In the genomic region with DNA sequence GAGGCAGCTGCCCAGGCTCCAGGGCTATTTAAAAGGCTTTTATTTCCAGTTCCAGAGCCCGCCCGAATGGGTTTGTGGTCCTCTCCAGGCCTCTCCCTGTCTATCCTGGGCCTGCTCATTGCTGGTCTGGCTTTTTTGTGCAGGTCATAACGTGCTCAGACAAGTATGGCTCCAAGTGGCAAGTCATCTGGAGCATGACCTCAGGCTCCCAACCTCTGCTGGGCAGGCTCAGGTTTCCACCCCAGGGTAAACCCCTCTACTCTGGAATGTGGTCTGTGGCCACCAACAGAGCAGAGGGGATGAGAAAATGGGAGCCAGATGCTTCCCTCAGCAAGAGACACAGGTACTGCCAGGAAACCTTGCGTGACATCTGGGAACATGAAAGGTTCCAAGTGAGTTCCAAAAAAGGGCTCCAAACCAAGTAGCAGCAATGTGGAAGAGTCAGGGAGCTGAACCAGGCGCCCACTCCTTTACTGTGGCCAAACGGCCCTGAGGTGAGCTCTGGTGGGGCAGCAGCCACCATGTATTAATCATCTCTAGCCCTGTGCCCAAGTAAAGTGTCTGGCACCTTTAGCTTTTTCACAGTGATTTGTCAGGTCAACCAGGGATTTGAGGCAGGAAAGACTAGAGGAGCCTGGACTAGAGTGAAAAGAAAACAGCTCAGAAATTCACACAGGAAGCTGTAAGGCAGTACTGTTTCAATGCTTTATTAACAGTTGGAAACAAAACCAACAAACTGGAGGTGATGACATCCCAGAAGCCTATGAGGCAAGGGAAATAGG, we compare ENCODE assay signal across 8 cellular contexts. TPM values are rescaled to one million over a fixed set of nuclear protein-coding genes. Genes with fewer than 3 reads are reported as not detected.
DNase-seq lines count a peak whose midpoint lies in the region; ATAC-seq and TF ChIP-seq lines count a peak whose summit lies in the region.

No MANE protein-coding gene starts in this region.

- peaks cover 87% of the 10 kb centered on the region for H3K4me1 Mint-ChIP-seq in neural crest cell

- peaks cover 39% of the 10 kb centered on the region for H3K36me3 Mint-ChIP-seq in neural crest cell (ENCODE audit: low read depth)

- H3K4me3 Mint-ChIP-seq in neural crest cell = peak overlapping the region; percentile 87

- peak overlapping the region; percentile 90 for H3K27ac Mint-ChIP-seq in neural crest cell (ENCODE audit: unreplicated experiment)

- CTCF ChIA-PET in BJ (lab: Yijun Ruan, JAX) = interaction anchor here (0.9 to 11.0 kb wide), 12 partner anchors 8 to 96 kb away, joined by 3 to 170 read pairs (median 8); a partner anchor contains a TSS

- peaks cover 41% of the 10 kb centered on the region for H3K4me1 ChIP-seq in ectodermal cell (ENCODE audit: control insufficient read depth, insufficient read depth, low read length)

- POLR2A ChIA-PET in BJ (lab: Charles Lee) = interaction anchor here (0.6 kb wide), 1 partner anchor 1130 kb away, joined by 3 read pairs; no protein-coding TSS in a partner anchor

- ATAC-seq in GM21360 (IDR thresholded peaks at IDR 0.05; ENCODE audit: unreplicated experiment) = peak; percentile 11

- DNase-seq in BJ (ENCODE audit: low read depth) (peak; percentile 44), NCI-H2171 (lab: John Stamatoyannopoulos, UW) (peak; percentile 54), neural crest cell (ENCODE audit: low read depth, low spot score) (no peak), HuH-7 (ENCODE audit: low spot score) (no peak), NOMO-1 (lab: John Stamatoyannopoulos, UW; ENCODE audit: unreplicated experiment in 2 of 2) (no peak), NCI-H1417 treated with DMSO at 0.1 percent for 48 hours (lab: John Stamatoyannopoulos, UW) (no peak)

- no peaks in the 10 kb centered on the region for H3K9me3 ChIP-seq in ectodermal cell (ENCODE audit: control insufficient read depth, low read length)

- H3K36me3 ChIP-seq in BJ (ENCODE audit: control insufficient read depth, insufficient read depth, low read length) = peaks cover 10% of the 10 kb centered on the region
- H3K36me3 ChIP-seq in ectodermal cell (ENCODE audit: control insufficient read depth, insufficient read depth, low read length) = peaks cover 30% of the 10 kb centered on the region

- H3K27me3 Mint-ChIP-seq in neural crest cell (ENCODE audit: low read depth) = no peaks in the 10 kb centered on the region

- no peaks in the 10 kb centered on the region for H3K27me3 ChIP-seq in BJ (ENCODE audit: control insufficient read depth, insufficient read depth, low read length)
- H3K27me3 ChIP-seq in ectodermal cell (ENCODE audit: control insufficient read depth, insufficient read depth, low read length, poor library complexity, severe bottlenecking) = no peaks in the 10 kb centered on the region

- TF ChIP-seq CTCF in BJ (IDR thresholded peaks at IDR 0.05; ENCODE audit: insufficient read depth, low read depth, low read length) = no peak
- no peak for TF ChIP-seq CTCF in neural crest cell (conservative IDR thresholded peaks at IDR 0.05)

- no peak overlapping the region for H3K4me3 ChIP-seq in BJ (ENCODE audit: low read depth, low read length)
- H3K4me3 ChIP-seq in ectodermal cell (ENCODE audit: insufficient read depth, low read depth, low read length) = peak overlapping the region; percentile 11

- H3K27ac ChIP-seq in ectodermal cell (ENCODE audit: insufficient read depth, low read depth, low read length, poor library complexity, severe bottlenecking) = peak overlapping the region; percentile 98

- 37 to 46% methylated on average over 6 of the region's 6 CpGs for WGBS in ectodermal cell, 2 experiments

- no peaks in the 10 kb centered on the region for H3K9me3 Mint-ChIP-seq in neural crest cell

RNA-seq across cellular contexts. Expression of a gene that starts 25.6 kb away (rescaled TPM):
- polyA plus RNA-seq in BJ (2011; rRNA removed) = 0.99 and 1.6 TPM in 2 replicates
- 6.6 and 6.8 TPM in 2 replicates for polyA minus RNA-seq in BJ (2011; rRNA and poly(A)+ RNA removed)
- polyA plus RNA-seq in ectodermal cell (2013, experiment 1 of 4) = 2.1 TPM
- 2.1 TPM for polyA plus RNA-seq in ectodermal cell (2013, experiment 2 of 4)
- polyA plus RNA-seq in ectodermal cell (2013, experiment 3 of 4) = 1.5 TPM
- polyA plus RNA-seq in ectodermal cell (2013, experiment 4 of 4) = 2.0 TPM
- 2.2 and 3.0 TPM in 2 replicates for total RNA-seq in neural crest cell

RNA-seq across cellular contexts. Expression of a gene that starts 29.7 kb away (rescaled TPM):
- 0.49 TPM in 2 replicates for polyA plus RNA-seq in BJ (2011; rRNA removed)
- polyA minus RNA-seq in BJ (2011; rRNA and poly(A)+ RNA removed) = 5.5 and 5.6 TPM in 2 replicates
- 28.9 TPM for polyA plus RNA-seq in ectodermal cell (2013, experiment 1 of 4)
- 29.9 TPM for polyA plus RNA-seq in ectodermal cell (2013, experiment 2 of 4)
- 21.9 TPM for polyA plus RNA-seq in ectodermal cell (2013, experiment 3 of 4)
- 24.8 TPM for polyA plus RNA-seq in ectodermal cell (2013, experiment 4 of 4)
- 14.8 and 15.9 TPM in 2 replicates for total RNA-seq in neural crest cell

RNA-seq across cellular contexts. Expression of a gene that starts 38.8 kb away (rescaled TPM):
- 36.5 and 56.3 TPM in 2 replicates for polyA plus RNA-seq in BJ (2011; rRNA removed)
- polyA minus RNA-seq in BJ (2011; rRNA and poly(A)+ RNA removed) = 17.3 and 24.8 TPM in 2 replicates
- 138 TPM for polyA plus RNA-seq in ectodermal cell (2013, experiment 1 of 4)
- 131 TPM for polyA plus RNA-seq in ectodermal cell (2013, experiment 2 of 4)
- polyA plus RNA-seq in ectodermal cell (2013, experiment 3 of 4) = 80.2 TPM
- 96.7 TPM for polyA plus RNA-seq in ectodermal cell (2013, experiment 4 of 4)
- total RNA-seq in neural crest cell = 98.2 and 107 TPM in 2 replicates

Comparison
In these comparisons a context has a peak if more than half of its experiments do, and no peak if none do; other contexts are left out.
1. DNase-seq: peak in BJ (single experiment) and NCI-H2171 (single experiment); none in neural crest cell (single experiment), HuH-7 (single experiment), NOMO-1 (0 of 2) and NCI-H1417 treated with DMSO at 0.1 percent for 48 hours (single experiment).